Comparison of ENCODE assay signal across 8 cellular contexts in genomic region chr7:66114743-66115727, GRCh38. TPM values are rescaled to one million over a fixed set of nuclear protein-coding genes. Genes with fewer than 3 reads are reported as not detected.
DNase-seq lines count a peak whose midpoint lies in the region; ATAC-seq and TF ChIP-seq lines count a peak whose summit lies in the region.

TSS of gene CRCP (plus strand) at chr7:66114847. CDS start at chr7:66114963, 116 bp downstream.

- no peaks in the 10 kb centered on the region for H3K27me3 ChIP-seq in right atrium auricular region
- H3K27me3 ChIP-seq in uterus: no peaks in the 10 kb centered on the region

- H3K9me3 ChIP-seq in right atrium auricular region: no peaks in the 10 kb centered on the region
- H3K9me3 ChIP-seq in uterus: no peaks in the 10 kb centered on the region

- H3K4me3 ChIP-seq in right atrium auricular region: peak within 1 kb of the TSS; percentile 75 to 94
- peak within 1 kb of the TSS; percentile 74 to 88 for H3K4me3 ChIP-seq in uterus

- H3K27ac ChIP-seq in right atrium auricular region (peak within 1 kb of the TSS; percentile 97), uterus (peak within 1 kb of the TSS; percentile 82 to 96)

- no peaks in the 10 kb centered on the region for H3K9me3 Mint-ChIP-seq in T-helper 1 cell treated with Interleukin-12 subunit alpha and Interleukin-12 subunit beta and Interleukin-4 antibody, amounts not matched to agents 30 μg/mL and 1 μg/mL, for 36 hours

- peak; percentile 93 for DNase-seq in GM13976 (ENCODE audit: low spot score)
- DNase-seq in NCI-H128 (lab: John Stamatoyannopoulos, UW; ENCODE audit: unreplicated experiment): peak; percentile 14
- peak; percentile 32 for DNase-seq in amniotic stem cell (lab: John Stamatoyannopoulos, UW)
- DNase-seq in right atrium auricular region (ENCODE audit: low spot score): peak; percentile 84
- DNase-seq in putamen (ENCODE audit: low spot score): peak; percentile 76
- peak; percentile 81 to 82 for DNase-seq in uterus

- peaks cover 22% of the 10 kb centered on the region for H3K36me3 Mint-ChIP-seq in T-helper 1 cell treated with Interleukin-12 subunit alpha and Interleukin-12 subunit beta and Interleukin-4 antibody, amounts not matched to agents 30 μg/mL and 1 μg/mL, for 36 hours (ENCODE audit: low read depth)

- peak within 1 kb of the TSS; percentile 93 for H3K27ac Mint-ChIP-seq in T-helper 1 cell treated with Interleukin-12 subunit alpha and Interleukin-12 subunit beta and Interleukin-4 antibody, amounts not matched to agents 30 μg/mL and 1 μg/mL, for 36 hours

- no peaks in the 10 kb centered on the region for H3K27me3 Mint-ChIP-seq in T-helper 1 cell treated with Interleukin-12 subunit alpha and Interleukin-12 subunit beta and Interleukin-4 antibody, amounts not matched to agents 30 μg/mL and 1 μg/mL, for 36 hours (ENCODE audit: low read depth)

- intact Hi-C loops in uterus (cut with DNase I; ENCODE audit: low total_unique reads): no loop called here

- TF ChIP-seq POLR2A in uterus (IDR thresholded peaks at IDR 0.05): peak; percentile 20 to 42

- no peak for TF ChIP-seq CTCF in GM13976 (IDR thresholded peaks at IDR 0.05; ENCODE audit: borderline replicate concordance, control extremely low read depth, extremely low read depth, insufficient read depth, missing control alignments)
- no peak for TF ChIP-seq CTCF in right atrium auricular region (IDR thresholded peaks at IDR 0.05)
- peak in 2 of 4 experiments; percentile 11 to 16 for TF ChIP-seq CTCF in uterus (IDR thresholded peaks at IDR 0.05)

- H3K4me1 Mint-ChIP-seq in T-helper 1 cell treated with Interleukin-12 subunit alpha and Interleukin-12 subunit beta and Interleukin-4 antibody, amounts not matched to agents 30 μg/mL and 1 μg/mL, for 36 hours (ENCODE audit: low read depth): peaks cover 25% of the 10 kb centered on the region

- peak within 1 kb of the TSS; percentile 99 for H3K4me3 Mint-ChIP-seq in T-helper 1 cell treated with Interleukin-12 subunit alpha and Interleukin-12 subunit beta and Interleukin-4 antibody, amounts not matched to agents 30 μg/mL and 1 μg/mL, for 36 hours

- H3K4me1 ChIP-seq in right atrium auricular region (peaks cover 0 to 49% of the 10 kb centered on the region in 2 donors), uterus (peaks cover 7 to 10% of the 10 kb centered on the region in 2 donors)

- H3K36me3 ChIP-seq in right atrium auricular region (no peaks in the 10 kb centered on the region), uterus (no peaks in the 10 kb centered on the region)

- in situ Hi-C loops in GM13976 (cut with MboI; ENCODE audit: low sequenced_read_pairs, unreplicated experiment): no loop called here

- peak; percentile 89 for ATAC-seq in HG02759 (IDR thresholded peaks at IDR 0.05; ENCODE audit: unreplicated experiment)

RNA-seq across cellular contexts. Expression of gene CRCP, which starts in this region (rescaled TPM):
- total RNA-seq in right atrium auricular region (10 to 100 TPM; 29.9 to 44.9 TPM), uterus (10 to 100 TPM in 3 of 4 donors, 1 to 10 TPM in 1; 8.5 to 39.7 (median 37.6) TPM)

Comparison
In these comparisons a context has a peak if more than half of its experiments do, and no peak if none do; other contexts are left out.
1. Peak in every context shown above with its lines: DNase-seq, ATAC-seq, H3K4me3 ChIP-seq and H3K27ac ChIP-seq.
2. DNase-seq: peak in every context shown above with its lines; median percentile 93 in GM13976; 84 in right atrium auricular region; 82 in uterus; 76 in putamen; 32 in amniotic stem cell; 14 in NCI-H128.